Comparison of ENCODE assay signal across 16 cellular contexts in genomic region chr5:135116146-135116545, GRCh38.
DNase-seq lines count a peak whose midpoint lies in the region; ATAC-seq and TF ChIP-seq lines count a peak whose summit lies in the region.
"Had no signal": no experiment of that assay in that cellular context is flagged by ENCODE, and none has a peak within 500 bp of the region (broad histone marks: within the 10 kb centered on the region; RNA-seq: fewer than 3 reads in every experiment).

No MANE protein-coding gene starts in this region.

- peak overlapping the region; percentile 48 for H3K4me3 Mint-ChIP-seq in dendritic cell treated with granulocyte-macrophage colony-stimulating factor and Interleukin-4, amounts not matched to agents 40 ng/mL and 50 ng/mL, for 4 days
- H3K4me3 Mint-ChIP-seq: activated CD4-positive, alpha-beta memory T cell treated with anti-CD3 and anti-CD28 coated beads, Interleukin-2, amount 10 ng/mL, durations not matched to agents 7 days and 5 days; CD4-positive, CD25-positive, alpha-beta regulatory T cell; stimulated activated effector memory CD8-positive, alpha-beta T cell treated with anti-CD3 and anti-CD28 coated beads, Interleukin-12 subunit alpha, Interleukin-12 subunit beta, amount 100 ng/mL, for 72 hours had no signal

- H3K9me3 ChIP-seq in tibial artery: no peaks in the 10 kb centered on the region

- peaks cover 97% of the 10 kb centered on the region for H3K4me1 Mint-ChIP-seq in dendritic cell treated with granulocyte-macrophage colony-stimulating factor and Interleukin-4, amounts not matched to agents 40 ng/mL and 50 ng/mL, for 4 days (ENCODE audit: low read depth)
- H3K4me1 Mint-ChIP-seq: activated CD4-positive, alpha-beta memory T cell treated with anti-CD3 and anti-CD28 coated beads, Interleukin-2, amount 10 ng/mL, durations not matched to agents 7 days and 5 days; CD4-positive, CD25-positive, alpha-beta regulatory T cell; stimulated activated effector memory CD8-positive, alpha-beta T cell treated with anti-CD3 and anti-CD28 coated beads, Interleukin-12 subunit alpha, Interleukin-12 subunit beta, amount 100 ng/mL, for 72 hours had no signal

- H3K4me3 ChIP-seq in tibial artery: no peak overlapping the region
- H3K4me3 ChIP-seq: skin epidermis had no signal

- peaks cover 2% of the 10 kb centered on the region for H3K27me3 Mint-ChIP-seq in dendritic cell treated with granulocyte-macrophage colony-stimulating factor and Interleukin-4, amounts not matched to agents 40 ng/mL and 50 ng/mL, for 4 days

- H3K27ac ChIP-seq in tibial artery: no peak overlapping the region

- H3K27me3 ChIP-seq in tibial artery: no peaks in the 10 kb centered on the region

- no peaks in the 10 kb centered on the region for H3K36me3 ChIP-seq in tibial artery

- H3K4me1 ChIP-seq in tibial artery: no peaks in the 10 kb centered on the region

- no peaks in the 10 kb centered on the region for H3K36me3 Mint-ChIP-seq in dendritic cell treated with granulocyte-macrophage colony-stimulating factor and Interleukin-4, amounts not matched to agents 40 ng/mL and 50 ng/mL, for 4 days (ENCODE audit: low read depth)
- H3K36me3 Mint-ChIP-seq: CD4-positive, CD25-positive, alpha-beta regulatory T cell; stimulated activated effector memory CD8-positive, alpha-beta T cell treated with anti-CD3 and anti-CD28 coated beads, Interleukin-12 subunit alpha, Interleukin-12 subunit beta, amount 100 ng/mL, for 72 hours had no signal

- intact Hi-C loops in dendritic cell treated with granulocyte-macrophage colony-stimulating factor and Interleukin-4, amounts not matched to agents 40 ng/mL and 50 ng/mL, for 4 days (cut with micrococcal nuclease): loop anchor here (1.0 to 5.0 kb wide), 2 partner anchors 24 to 84 kb away; partner anchors contain the start of gene PITX1
- intact Hi-C loops in tibial artery (cut with DNase I; ENCODE audit: low total_unique reads): no loop called here

- ATAC-seq in left lobe of liver: peak; percentile 18
- no peak for ATAC-seq in HG02938 (IDR thresholded peaks at IDR 0.05; ENCODE audit: unreplicated experiment)
- ATAC-seq: stimulated activated effector memory CD8-positive, alpha-beta T cell treated with anti-CD3 and anti-CD28 coated beads, Interleukin-12 subunit alpha, Interleukin-12 subunit beta, amount 100 ng/mL, for 72 hours had no signal

- peak overlapping the region; percentile 99 for H3K27ac Mint-ChIP-seq in dendritic cell treated with granulocyte-macrophage colony-stimulating factor and Interleukin-4, amounts not matched to agents 40 ng/mL and 50 ng/mL, for 4 days
- H3K27ac Mint-ChIP-seq: activated CD4-positive, alpha-beta memory T cell treated with anti-CD3 and anti-CD28 coated beads, Interleukin-2, amount 10 ng/mL, durations not matched to agents 7 days and 5 days; stimulated activated effector memory CD8-positive, alpha-beta T cell treated with anti-CD3 and anti-CD28 coated beads, Interleukin-12 subunit alpha, Interleukin-12 subunit beta, amount 100 ng/mL, for 72 hours had no signal

- H3K9me3 Mint-ChIP-seq in dendritic cell treated with granulocyte-macrophage colony-stimulating factor and Interleukin-4, amounts not matched to agents 40 ng/mL and 50 ng/mL, for 4 days: no peaks in the 10 kb centered on the region
- H3K9me3 Mint-ChIP-seq: activated CD4-positive, alpha-beta memory T cell treated with anti-CD3 and anti-CD28 coated beads, Interleukin-2, amount 10 ng/mL, durations not matched to agents 7 days and 5 days; CD4-positive, CD25-positive, alpha-beta regulatory T cell; stimulated activated effector memory CD8-positive, alpha-beta T cell treated with anti-CD3 and anti-CD28 coated beads, Interleukin-12 subunit alpha, Interleukin-12 subunit beta, amount 100 ng/mL, for 72 hours had no signal

- TF ChIP-seq CTCF in tibial artery (IDR thresholded peaks at IDR 0.05): no peak

- DNase-seq in NCI-H748 (lab: John Stamatoyannopoulos, UW; ENCODE audit: unreplicated experiment) (peak; percentile 14), NCI-H748 treated with DMSO at 0.1 percent for 48 hours (lab: John Stamatoyannopoulos, UW) (no peak), left lobe of liver (ENCODE audit: low spot score) (no peak), tibial artery (peak; percentile 64 to 71), hepatic stellate cell (ENCODE audit: low spot score) (no peak), T-helper 9 cell (no peak)
- DNase-seq: activated CD4-positive, alpha-beta memory T cell treated with anti-CD3 and anti-CD28 coated beads, Interleukin-2, amount 10 ng/mL, durations not matched to agents 7 days and 5 days; amniotic stem cell; CD4-positive, CD25-positive, alpha-beta regulatory T cell; foreskin melanocyte; NCI-H1417 treated with DMSO at 0.1 percent for 48 hours; NCI-H2227 treated with DMSO at 0.1 percent for 48 hours had no signal

Comparison
In these comparisons a context has a peak if more than half of its experiments do, and no peak if none do; other contexts are left out.
1. DNase-seq: peak in NCI-H748 (single experiment) and tibial artery (2 of 2); none in NCI-H748 treated with DMSO at 0.1 percent for 48 hours (single experiment), left lobe of liver (single experiment), hepatic stellate cell (single experiment) and T-helper 9 cell (single experiment).